In the genomic region with DNA sequence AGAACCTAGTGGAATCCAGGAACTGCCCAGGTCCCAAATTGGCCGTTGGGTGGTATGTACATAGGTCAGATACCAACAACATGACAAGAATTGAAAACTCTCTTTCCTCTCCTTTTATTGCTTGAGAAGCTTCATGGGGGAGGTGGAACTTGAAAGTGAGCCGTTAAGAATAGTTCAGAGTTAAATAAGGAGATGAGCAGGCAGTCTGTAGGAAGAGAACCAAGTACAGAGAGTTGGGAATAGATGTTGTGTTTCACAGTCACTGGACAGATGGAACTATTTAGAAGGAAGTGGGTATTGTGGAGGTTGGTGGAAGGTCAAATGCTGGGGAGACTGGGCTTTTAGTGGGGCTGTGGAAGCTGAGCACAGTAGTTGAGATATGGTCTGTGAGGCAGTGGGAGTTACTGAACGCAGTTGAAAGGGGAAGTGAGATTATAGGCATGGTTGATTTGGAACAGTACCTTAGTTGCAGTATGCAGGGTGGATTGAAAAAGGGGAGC, we compare ENCODE assay signal across 12 cellular contexts. TPM values are rescaled to one million over a fixed set of nuclear protein-coding genes. Genes with fewer than 3 reads are reported as not detected.
DNase-seq lines count a peak whose midpoint lies in the region; ATAC-seq and TF ChIP-seq lines count a peak whose summit lies in the region.
"Had no signal": no experiment of that assay in that cellular context is flagged by ENCODE, and none has a peak within 500 bp of the region (broad histone marks: within the 10 kb centered on the region; RNA-seq: fewer than 3 reads in every experiment).

No MANE protein-coding gene starts in this region.

- H3K36me3 ChIP-seq in GM06990 (ENCODE audit: control insufficient read depth, insufficient read depth, low read length) = no peaks in the 10 kb centered on the region

- no peaks in the 10 kb centered on the region for H3K27me3 ChIP-seq in GM06990 (replicated peaks; ENCODE audit: control insufficient read depth, insufficient read depth, low read length)
- H3K27me3 ChIP-seq: dorsolateral prefrontal cortex had no signal

- H3K4me3 ChIP-seq in GM06990 (replicated peaks; ENCODE audit: low read depth, low read length) = peak overlapping the region; percentile 16
- H3K4me3 ChIP-seq: dorsolateral prefrontal cortex had no signal

- peak; percentile 43 for DNase-seq in GM06990 (ENCODE audit: extremely low read depth, insufficient read length)
- DNase-seq in MV-4-11 (lab: John Stamatoyannopoulos, UW) = peak; percentile 96
- DNase-seq in NCI-H2107 treated with DMSO at 0.1 percent for 48 hours (lab: John Stamatoyannopoulos, UW; ENCODE audit: unreplicated experiment) = no peak
- no peak for DNase-seq in SK-N-DZ (ENCODE audit: low spot score)
- DNase-seq in activated effector memory CD4-positive, alpha-beta T cell treated with anti-CD3 and anti-CD28 coated beads, Interleukin-2, amount 50 U/mL, for 16 hours = no peak
- DNase-seq in HuH-7.5 (ENCODE audit: low spot score) = no peak
- DNase-seq: activated gamma-delta T cell treated with Interleukin-2 at 50 U/mL for 16 hours, dorsolateral prefrontal cortex, hypothalamus, NCI-H1092 treated with DMSO at 0.1 percent for 48 hours had no signal

- ATAC-seq in GM19395 (IDR thresholded peaks at IDR 0.05; ENCODE audit: unreplicated experiment) (peak; percentile 100), HG02943 (IDR thresholded peaks at IDR 0.05; ENCODE audit: low read depth, unreplicated experiment) (peak; percentile 98)

- TF ChIP-seq CTCF in GM06990 (IDR thresholded peaks at IDR 0.05; ENCODE audit: insufficient read depth, low read length, poor library complexity, severe bottlenecking) = no peak

RNA-seq across cellular contexts. Expression of a gene that starts 26.4 kb away (rescaled TPM):
- polyA plus RNA-seq in SK-N-DZ (2014; cell fraction: cytosol; rRNA removed) = 4.2 and 4.6 TPM in 2 replicates
- polyA plus RNA-seq in SK-N-DZ (2014; cell fraction: nucleus; rRNA removed) = 5.8 and 6.0 TPM in 2 replicates

Comparison
In these comparisons a context has a peak if more than half of its experiments do, and no peak if none do; other contexts are left out.
1. DNase-seq: peak in GM06990 (single experiment) and MV-4-11 (single experiment); none in NCI-H2107 treated with DMSO at 0.1 percent for 48 hours (single experiment), SK-N-DZ (single experiment), activated effector memory CD4-positive, alpha-beta T cell treated with anti-CD3 and anti-CD28 coated beads, Interleukin-2, amount 50 U/mL, for 16 hours (single experiment) and HuH-7.5 (single experiment).